In the genomic region with DNA sequence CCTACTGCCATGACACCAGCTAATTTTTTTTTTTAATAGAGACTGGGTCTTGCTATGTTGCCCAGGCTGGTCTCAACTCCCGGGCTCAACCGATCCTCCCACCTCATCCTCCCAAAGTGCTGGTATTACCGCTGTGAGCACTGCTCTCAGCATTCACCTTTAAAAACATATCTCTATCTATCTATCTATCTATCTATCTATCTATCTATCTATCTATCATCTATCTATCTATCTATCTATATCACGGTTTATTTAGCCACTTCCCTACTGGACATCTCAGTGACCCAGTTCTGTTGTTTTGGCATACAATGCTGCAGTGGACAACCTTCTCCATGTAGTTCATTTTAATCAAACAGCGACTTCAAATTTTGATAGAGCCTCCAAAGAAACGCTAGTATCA, we compare ENCODE assay signal across 24 cellular contexts. TPM values are rescaled to one million over a fixed set of nuclear protein-coding genes. Genes with fewer than 3 reads are reported as not detected.
DNase-seq lines count a peak whose midpoint lies in the region; ATAC-seq and TF ChIP-seq lines count a peak whose summit lies in the region.
"Had no signal": no experiment of that assay in that cellular context is flagged by ENCODE, and none has a peak within 500 bp of the region (broad histone marks: within the 10 kb centered on the region; RNA-seq: fewer than 3 reads in every experiment).

No MANE protein-coding gene starts in this region.

- peaks cover 1% of the 10 kb centered on the region for H3K36me3 Mint-ChIP-seq in IgD-negative memory B cell
- H3K36me3 Mint-ChIP-seq in activated CD8-positive, alpha-beta T cell treated with anti-CD3 and anti-CD28 coated beads for 36 hours (ENCODE audit: low read depth): peaks cover 6% of the 10 kb centered on the region
- H3K36me3 Mint-ChIP-seq: natural killer cell treated with Interleukin-12 subunit alpha and Interleukin-12 subunit beta and Interleukin-15 and Interleukin-18, amount 100 ng/mL, for 72 hours had no signal

- no peaks in the 10 kb centered on the region for H3K27me3 ChIP-seq in DND-41 (ENCODE audit: insufficient read depth, low read length, poor library complexity)
- no peaks in the 10 kb centered on the region for H3K27me3 ChIP-seq in hepatocyte
- H3K27me3 ChIP-seq in psoas muscle (ENCODE audit: insufficient read depth in 3 of 3, low read length in 2 of 3): no peaks in the 10 kb centered on the region
- H3K27me3 ChIP-seq: BLaER1, gastrocnemius medialis, tibial artery, vagina had no signal

- H3K4me1 Mint-ChIP-seq in IgD-negative memory B cell: peaks cover 20 to 42% (median 27%) of the 10 kb centered on the region in 3 donors
- peaks cover 22% of the 10 kb centered on the region for H3K4me1 Mint-ChIP-seq in activated CD8-positive, alpha-beta T cell treated with anti-CD3 and anti-CD28 coated beads for 36 hours (ENCODE audit: low read depth)

- peak overlapping the region in 3 of 4 donors; percentile 43 to 97 (median 66) for H3K4me3 Mint-ChIP-seq in IgD-negative memory B cell
- no peak overlapping the region for H3K4me3 Mint-ChIP-seq in activated CD8-positive, alpha-beta T cell treated with anti-CD3 and anti-CD28 coated beads for 36 hours

- no peaks in the 10 kb centered on the region for H3K27me3 Mint-ChIP-seq in IgD-negative memory B cell
- no peaks in the 10 kb centered on the region for H3K27me3 Mint-ChIP-seq in activated CD8-positive, alpha-beta T cell treated with anti-CD3 and anti-CD28 coated beads for 36 hours
- H3K27me3 Mint-ChIP-seq: natural killer cell treated with Interleukin-12 subunit alpha and Interleukin-12 subunit beta and Interleukin-15 and Interleukin-18, amount 100 ng/mL, for 72 hours had no signal

- ATAC-seq in DND-41 (ENCODE audit: insufficient read depth, low read depth): no peak
- no peak for ATAC-seq in psoas muscle
- no peak for ATAC-seq in HG03175 (IDR thresholded peaks at IDR 0.05; ENCODE audit: unreplicated experiment)
- ATAC-seq in activated CD8-positive, alpha-beta T cell treated with anti-CD3 and anti-CD28 coated beads for 36 hours: no peak

- CTCF ChIA-PET in activated CD8-positive, alpha-beta T cell treated with anti-CD3 and anti-CD28 coated beads for 36 hours (lab: Charles Lee): interaction anchor here (0.9 to 2.2 kb wide), 3 partner anchors 47 to 133 kb away, joined by 3 to 5 read pairs (median 4); no protein-coding TSS in a partner anchor

- no peak overlapping the region for H3K9ac ChIP-seq in DND-41 (ENCODE audit: low read depth, low read length)

- H3K9me3 Mint-ChIP-seq in IgD-negative memory B cell: no peaks in the 10 kb centered on the region
- H3K9me3 Mint-ChIP-seq in activated CD8-positive, alpha-beta T cell treated with anti-CD3 and anti-CD28 coated beads for 36 hours: no peaks in the 10 kb centered on the region
- H3K9me3 Mint-ChIP-seq: natural killer cell treated with Interleukin-12 subunit alpha and Interleukin-12 subunit beta and Interleukin-15 and Interleukin-18, amount 100 ng/mL, for 72 hours had no signal

- no peaks in the 10 kb centered on the region for H3K9me2 ChIP-seq in hepatocyte (replicated peaks; ENCODE audit: insufficient read depth)

- 96% methylated on average over 6 of the region's 6 CpGs for WGBS in hepatocyte (ENCODE audit: low lambda C conversion rate, missing lambda C conversion rate)
- 96 to 97% (median 96%) methylated on average over 6 of the region's 6 CpGs for WGBS in psoas muscle, 3 donors

- DNase-seq in DND-41: no peak
- DNase-seq in hepatocyte (ENCODE audit: low spot score): no peak
- no peak for DNase-seq in psoas muscle
- DNase-seq in activated CD8-positive, alpha-beta T cell treated with anti-CD3 and anti-CD28 coated beads for 36 hours: no peak
- no peak for DNase-seq in stimulated activated CD4-positive, alpha-beta T cell treated with anti-CD3 and anti-CD28 coated beads, Interleukin-4, amount 100 ng/mL, for 4 hours
- DNase-seq: activated CD4-positive, alpha-beta T cell treated with anti-CD3 and anti-CD28 coated beads, Interleukin-2, amount 50 U/mL, for 48 hours; activated CD4-positive, CD25-positive, alpha-beta regulatory T cell treated with anti-CD3 and anti-CD28 coated beads, Interleukin-2, amount 50 U/mL, for 72 hours; activated CD8-positive, alpha-beta memory T cell treated with anti-CD3 and anti-CD28 coated beads, Interleukin-2, amount 50 U/mL, for 4 hours; activated naive CD4-positive, alpha-beta T cell treated with anti-CD3 and anti-CD28 coated beads, Interleukin-2, amount 50 U/mL, for 16 hours; amniotic stem cell; gastrocnemius medialis; KBM-7; left cardiac atrium; NCI-H1105; NCI-H187; NCI-H510A treated with DMSO at 0.1 percent for 48 hours; OCI-M1 had no signal

- H4K20me1 ChIP-seq in DND-41 (ENCODE audit: insufficient read depth, low read length) (peaks cover 14% of the 10 kb centered on the region; the same call in 1 of the 2 replicates), hepatocyte (ENCODE audit: insufficient read depth, poor library complexity, severe bottlenecking) (no peaks in the 10 kb centered on the region)

- H3K27ac ChIP-seq in DND-41 (ENCODE audit: low read length): no peak overlapping the region
- H3K27ac ChIP-seq in hepatocyte: peak overlapping the region; percentile 88
- peak overlapping the region; percentile 81 for H3K27ac ChIP-seq in psoas muscle

- H3K4me2 ChIP-seq in DND-41 (ENCODE audit: insufficient read depth, low read length): no peak overlapping the region
- peak overlapping the region; percentile 74 for H3K4me2 ChIP-seq in hepatocyte

- H3K4me3 ChIP-seq in DND-41 (ENCODE audit: low read depth in 1 of 2, low read length in 2 of 2) (no peak overlapping the region), hepatocyte (no peak overlapping the region), psoas muscle (no peak overlapping the region)

- intact Hi-C loops in psoas muscle (cut with DNase I): loop anchor here in 1 of 2 donors (10.0 kb wide), 1 partner anchor 94 kb away; no protein-coding TSS in a partner anchor
- intact Hi-C loops in activated CD8-positive, alpha-beta T cell treated with anti-CD3 and anti-CD28 coated beads for 36 hours (cut with micrococcal nuclease): no loop called here

- TF ChIP-seq CTCF in DND-41 (IDR thresholded peaks at IDR 0.05; ENCODE audit: borderline replicate concordance, extremely low read depth, low read length, poor library complexity, severe bottlenecking) (no peak), hepatocyte (IDR thresholded peaks at IDR 0.05; ENCODE audit: poor library complexity) (no peak), psoas muscle (IDR thresholded peaks at IDR 0.05) (no peak)
- no peak for TF ChIP-seq CTCF in activated CD8-positive, alpha-beta T cell treated with anti-CD3 and anti-CD28 coated beads for 36 hours (IDR thresholded peaks at IDR 0.05)

- H3K9me3 ChIP-seq in DND-41 (ENCODE audit: insufficient read depth, low read length, severe bottlenecking) (no peaks in the 10 kb centered on the region), hepatocyte (ENCODE audit: low read depth) (no peaks in the 10 kb centered on the region), psoas muscle (no peaks in the 10 kb centered on the region)
- H3K9me3 ChIP-seq: BLaER1, gastrocnemius medialis, tibial artery, vagina had no signal

- H3K27ac Mint-ChIP-seq in IgD-negative memory B cell: no peak overlapping the region
- H3K27ac Mint-ChIP-seq in activated CD8-positive, alpha-beta T cell treated with anti-CD3 and anti-CD28 coated beads for 36 hours: no peak overlapping the region

- H3K4me1 ChIP-seq in DND-41 (ENCODE audit: insufficient read depth, low read length) (peaks cover 35% of the 10 kb centered on the region), hepatocyte (ENCODE audit: insufficient read depth) (peaks cover 26% of the 10 kb centered on the region), psoas muscle (peaks cover 25% of the 10 kb centered on the region)

- peak overlapping the region; percentile 97 for H2AFZ ChIP-seq in DND-41 (ENCODE audit: low read depth, low read length)
- H2AFZ ChIP-seq in hepatocyte: peak overlapping the region; percentile 48

- POLR2A ChIA-PET in activated CD8-positive, alpha-beta T cell treated with anti-CD3 and anti-CD28 coated beads for 36 hours (lab: Charles Lee): interaction anchor here (1.6 kb wide), 1 partner anchor 76 kb away, joined by 4 read pairs; no protein-coding TSS in a partner anchor

- H3K36me3 ChIP-seq in DND-41 (ENCODE audit: insufficient read depth, low read length) (peaks cover 4% of the 10 kb centered on the region), hepatocyte (replicated peaks; ENCODE audit: insufficient read depth, low read depth) (no peaks in the 10 kb centered on the region), psoas muscle (ENCODE audit: insufficient read depth in 1 of 2, low read depth in 1 of 2) (peaks cover 0 to 9% of the 10 kb centered on the region in 2 donors)
- H3K36me3 ChIP-seq: gastrocnemius medialis, tibial artery, vagina had no signal

- H3K79me2 ChIP-seq in DND-41 (ENCODE audit: insufficient read depth, low read length) (peaks cover 36% of the 10 kb centered on the region), hepatocyte (peaks cover 35% of the 10 kb centered on the region)

RNA-seq across cellular contexts. Expression of a gene that starts 1.3 kb away (rescaled TPM):
- polyA plus RNA-seq in IgD-negative memory B cell (14.5 TPM), hepatocyte (15.2 and 20.2 TPM in 2 replicates), psoas muscle (10 to 100 TPM; 12.3 to 60.4 (median 12.4) TPM)
- total RNA-seq in hepatocyte (18.6 and 18.7 TPM in 2 replicates), psoas muscle (10 to 100 TPM; 12.2 to 19.5 (median 15.5) TPM)
- 10 to 100 TPM; 11.3 to 14.0 TPM for total RNA-seq in activated CD8-positive, alpha-beta T cell treated with anti-CD3 and anti-CD28 coated beads for 36 hours

RNA-seq across cellular contexts. Expression of a gene that starts 42.3 kb away (rescaled TPM):
- polyA plus RNA-seq in IgD-negative memory B cell: 0.45 TPM
- 33.3 and 34.5 TPM in 2 replicates for total RNA-seq in hepatocyte
- 37.5 and 44.2 TPM in 2 replicates for polyA plus RNA-seq in hepatocyte
- total RNA-seq in psoas muscle: 1 to 10 TPM in 3 of 4 donors, under 1 TPM in 1; 0.69 to 4.1 (median 2.3) TPM
- 1 to 10 TPM in 1 of 3 donors, under 1 TPM in 2; 0.75 to 1.8 (median 0.86) TPM for polyA plus RNA-seq in psoas muscle
- total RNA-seq in activated CD8-positive, alpha-beta T cell treated with anti-CD3 and anti-CD28 coated beads for 36 hours: 1 to 10 TPM; 2.1 to 2.5 TPM
- total RNA-seq: G401 had no signal

RNA-seq across cellular contexts. Expression of a gene that starts 51.2 kb away (rescaled TPM):
- 103 TPM for polyA plus RNA-seq in IgD-negative memory B cell
- 18.5 and 21.9 TPM in 2 replicates for total RNA-seq in hepatocyte
- 31.4 and 32.4 TPM in 2 replicates for polyA plus RNA-seq in hepatocyte
- total RNA-seq in psoas muscle: 1 to 10 TPM; 3.9 to 6.7 (median 5.9) TPM
- 10 to 100 TPM in 2 of 3 donors, 1 to 10 TPM in 1; 7.4 to 14.2 (median 10.7) TPM for polyA plus RNA-seq in psoas muscle
- 10 to 100 TPM; 28.4 to 31.2 TPM for total RNA-seq in activated CD8-positive, alpha-beta T cell treated with anti-CD3 and anti-CD28 coated beads for 36 hours

RNA-seq across cellular contexts. Expression of a gene that starts 51.3 kb away (rescaled TPM):
- polyA plus RNA-seq in IgD-negative memory B cell (3.7 TPM), hepatocyte (15.9 and 19.8 TPM in 2 replicates), psoas muscle (1 to 10 TPM; 5.1 to 8.0 (median 5.9) TPM)
- total RNA-seq in hepatocyte (10.7 and 11.1 TPM in 2 replicates), psoas muscle (1 to 10 TPM; 4.5 to 8.6 (median 5.9) TPM)
- 10 to 100 TPM; 27.1 to 28.6 TPM for total RNA-seq in activated CD8-positive, alpha-beta T cell treated with anti-CD3 and anti-CD28 coated beads for 36 hours

RNA-seq across cellular contexts. Expression of a gene that starts 56.1 kb away (rescaled TPM):
- polyA plus RNA-seq in IgD-negative memory B cell (not detected), hepatocyte (8.5 and 15.7 TPM in 2 replicates), psoas muscle (10 to 100 TPM; 15.1 to 47.8 (median 47.4) TPM)
- total RNA-seq in hepatocyte (3.2 and 5.5 TPM in 2 replicates), psoas muscle (10 to 100 TPM; 44.3 to 97.3 (median 57.6) TPM)
- 10 to 100 TPM; 56.0 to 73.3 TPM for total RNA-seq in activated CD8-positive, alpha-beta T cell treated with anti-CD3 and anti-CD28 coated beads for 36 hours
